In the genomic region with DNA sequence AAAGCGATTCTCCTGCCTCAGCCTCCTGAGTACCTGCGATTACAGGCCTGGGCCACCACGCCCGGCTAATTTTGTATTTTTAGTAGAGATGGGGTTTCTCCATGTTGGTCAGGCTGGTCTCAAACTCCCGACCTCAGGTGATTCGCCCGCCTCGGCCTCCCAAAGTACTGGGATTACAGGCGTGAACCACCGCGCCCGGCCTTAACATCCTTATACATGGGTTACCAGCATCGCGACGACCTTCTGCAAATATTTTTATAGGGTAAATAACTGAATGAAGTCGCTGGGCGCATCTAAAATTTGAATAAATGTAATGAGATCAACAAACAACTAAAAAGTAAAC, we compare ENCODE assay signal across 10 cellular contexts. TPM values are rescaled to one million over a fixed set of nuclear protein-coding genes. Genes with fewer than 3 reads are reported as not detected.
DNase-seq lines count a peak whose midpoint lies in the region; ATAC-seq and TF ChIP-seq lines count a peak whose summit lies in the region.
"Not testable (repeated sequence)": the region's sequence is repeated elsewhere in the genome, so short reads cannot be mapped to it uniquely, and the experiment has no call there.
"Had no signal": no experiment of that assay in that cellular context is flagged by ENCODE, and none has a peak within 500 bp of the region (broad histone marks: within the 10 kb centered on the region; RNA-seq: fewer than 3 reads in every experiment).

No MANE protein-coding gene starts in this region.

- H3K4me2 ChIP-seq in HCT116 (ENCODE audit: low read length), result peak overlapping the region; percentile 91
- H3K4me2 ChIP-seq in neural progenitor cell, result peak overlapping the region; percentile 88

- H3K4me1 ChIP-seq in HCT116 (ENCODE audit: control insufficient read depth in 1 of 2, insufficient read depth in 2 of 2, low read length in 2 of 2), result peaks cover 9 to 33% of the 10 kb centered on the region in 2 experiments; a peak in 3 of 4 replicates
- H3K4me1 ChIP-seq in effector memory CD4-positive, alpha-beta T cell (ENCODE audit: control insufficient read depth, insufficient read depth, low read length, poor library complexity, severe bottlenecking); neural progenitor cell: not testable (repeated sequence)

- H3K9me2 ChIP-seq in HCT116 (ENCODE audit: insufficient read depth), result not testable (repeated sequence)

- H3K27ac Mint-ChIP-seq in T-cell, result peak overlapping the region; percentile 84 to 86
- H3K27ac Mint-ChIP-seq in activated naive CD8-positive, alpha-beta T cell treated with anti-CD3 and anti-CD28 coated beads for 36 hours, result peak overlapping the region; percentile 89
- not testable (repeated sequence) for H3K27ac Mint-ChIP-seq in neural progenitor cell
- H3K27ac Mint-ChIP-seq in stimulated activated naive CD8-positive, alpha-beta T cell treated with anti-CD3 and anti-CD28 coated beads, Interleukin-15, Interleukin-2, amounts not matched to agents 100 ng/mL and 50 ng/mL, for 24 hours, result peak overlapping the region; percentile 88

- not testable (repeated sequence) for H3K36me3 ChIP-seq in HCT116 (ENCODE audit: control insufficient read depth in 1 of 2, insufficient read depth in 2 of 2, low read length in 2 of 2); effector memory CD4-positive, alpha-beta T cell (ENCODE audit: control insufficient read depth, insufficient read depth, low read length); kidney epithelial cell (ENCODE audit: control insufficient read depth, insufficient read depth, low read length); neural progenitor cell

- not testable (repeated sequence) for TF ChIP-seq POLR2A in HCT116 (IDR thresholded peaks at IDR 0.05; ENCODE audit: borderline replicate concordance, extremely low read depth, insufficient read depth, insufficient read length)

- 0 out of 2 replicates have a peak overlapping the region, but pooled peaks have one; percentile 4 for H3K9ac ChIP-seq in HCT116 (ENCODE audit: low read length)
- not testable (repeated sequence) for H3K9ac ChIP-seq in neural progenitor cell

- H3K4me3 ChIP-seq in HCT116 (replicated peaks in 1 of 2; ENCODE audit: low read depth in 1 of 2, low read length in 2 of 2) (peak overlapping the region in 1 of 2 experiments; percentile 65; a peak in 1 of 4 replicates), kidney epithelial cell (ENCODE audit: low read depth, low read length) (peak overlapping the region; percentile 31), neural progenitor cell (peak overlapping the region; percentile 51)
- H3K4me3 ChIP-seq in effector memory CD4-positive, alpha-beta T cell (ENCODE audit: insufficient read depth, low read depth, low read length, poor library complexity, severe bottlenecking), result peak overlapping the region; percentile 51

- not testable (repeated sequence) for H2AFZ ChIP-seq in HCT116 (ENCODE audit: low read depth, low read length, poor library complexity, severe bottlenecking); neural progenitor cell (replicated peaks)

- H3K27me3 Mint-ChIP-seq in T-cell; activated naive CD8-positive, alpha-beta T cell treated with anti-CD3 and anti-CD28 coated beads for 36 hours; neural progenitor cell (ENCODE audit: insufficient read depth, low read depth); stimulated activated naive CD8-positive, alpha-beta T cell treated with anti-CD3 and anti-CD28 coated beads, Interleukin-15, Interleukin-2, amounts not matched to agents 100 ng/mL and 50 ng/mL, for 24 hours: not testable (repeated sequence)

- not testable (repeated sequence) for DNase-seq in HCT116 (ENCODE audit: low read depth, low spot score); T-cell; activated naive CD8-positive, alpha-beta T cell treated with anti-CD3 and anti-CD28 coated beads for 36 hours; effector memory CD4-positive, alpha-beta T cell; kidney epithelial cell (ENCODE audit: low read depth); neural progenitor cell (ENCODE audit: low spot score)

- peak overlapping the region; percentile 96 for H3K27ac ChIP-seq in 22Rv1
- not testable (repeated sequence) for H3K27ac ChIP-seq in HCT116 (ENCODE audit: low read depth, low read length); neural progenitor cell
- H3K27ac ChIP-seq in effector memory CD4-positive, alpha-beta T cell (ENCODE audit: insufficient read depth, low read length, poor library complexity, severe bottlenecking), result peak overlapping the region; percentile 75

- TF ChIP-seq RAD21 in HCT116 (IDR thresholded peaks at IDR 0.05; ENCODE audit: low read depth), result not testable (repeated sequence)

- H3K4me3 Mint-ChIP-seq in T-cell (peak overlapping the region; percentile 84 to 88 (median 86)), neural progenitor cell (peak overlapping the region; percentile 78)
- H3K4me3 Mint-ChIP-seq in activated naive CD8-positive, alpha-beta T cell treated with anti-CD3 and anti-CD28 coated beads for 36 hours, result peak overlapping the region; percentile 80
- H3K4me3 Mint-ChIP-seq in stimulated activated naive CD8-positive, alpha-beta T cell treated with anti-CD3 and anti-CD28 coated beads, Interleukin-15, Interleukin-2, amounts not matched to agents 100 ng/mL and 50 ng/mL, for 24 hours, result peak overlapping the region; percentile 84

- H3F3A ChIP-seq in neural progenitor cell (ENCODE audit: low read depth), result peaks cover 14% of the 10 kb centered on the region

- not testable (repeated sequence) for H3K79me2 ChIP-seq in HCT116 (ENCODE audit: insufficient read depth, low read length); neural progenitor cell (ENCODE audit: low read depth)

- not testable (repeated sequence) for H3K27me3 ChIP-seq in HCT116 (ENCODE audit: insufficient read depth, low read length); effector memory CD4-positive, alpha-beta T cell (replicated peaks; ENCODE audit: control insufficient read depth, insufficient read depth, low read length, poor library complexity, severe bottlenecking); kidney epithelial cell (ENCODE audit: control insufficient read depth, insufficient read depth, low read length); neural progenitor cell

- H4K20me1 ChIP-seq in HCT116 (ENCODE audit: insufficient read depth); neural progenitor cell (ENCODE audit: low read depth): not testable (repeated sequence)

- RAD21 ChIA-PET in HCT116 (lab: Charles Lee; ENCODE audit: low non-redundant PET in 1 of 2, low total read pairs in 2 of 2, uncharacterized antibody in 2 of 2, unreplicated experiment in 2 of 2), result interaction anchor here (0.8 to 1.6 kb wide), 2 partner anchors 135 to 198 kb away, joined by 3 read pairs; no protein-coding TSS in a partner anchor

- H3K9me3 ChIP-seq in HCT116 (ENCODE audit: control insufficient read depth in 1 of 2, insufficient read depth in 1 of 2, low read depth in 1 of 2, low read length in 2 of 2); effector memory CD4-positive, alpha-beta T cell (ENCODE audit: control insufficient read depth, low read length); neural progenitor cell (ENCODE audit: low read depth): not testable (repeated sequence)

- intact Hi-C loops in HCT116 (cut with micrococcal nuclease), result loop anchor here (5.0 kb wide), 1 partner anchor 691 kb away; no protein-coding TSS in a partner anchor

- CTCF ChIA-PET in HCT116 (lab: Charles Lee) (interaction anchor here (0.9 to 2.0 kb wide), 5 partner anchors 9 to 202 kb away, joined by 3 to 9 read pairs (median 4); no protein-coding TSS in a partner anchor), T-cell (lab: Charles Lee) (interaction anchor here (0.5 to 5.6 kb wide), 22 partner anchors 10 to 295 kb away, joined by 3 to 32 read pairs (median 4); partner anchors contain the start of genes ARSK (in 1 of the 2), RHOBTB3 (in 1 of the 2) and SKIC3 (in 1 of the 2))

- not testable (repeated sequence) for TF ChIP-seq CTCF in 22Rv1 (IDR thresholded peaks at IDR 0.05); kidney epithelial cell (IDR thresholded peaks at IDR 0.05; ENCODE audit: insufficient read depth, low read length, poor library complexity, severe bottlenecking); neural progenitor cell (IDR thresholded peaks at IDR 0.05)
- 0 out of 6 replicates have a peak, but pooled peaks of 1 of the 3 experiments have one; percentile 9 for TF ChIP-seq CTCF in HCT116 (IDR thresholded peaks at IDR 0.05 in 2 of 3, conservative IDR thresholded peaks at IDR 0.05 in 1 of 3; ENCODE audit: borderline replicate concordance in 1 of 3, insufficient read depth in 1 of 3, low read depth in 2 of 3, low read length in 2 of 3)

- not testable (repeated sequence) for H3K36me3 Mint-ChIP-seq in T-cell; activated naive CD8-positive, alpha-beta T cell treated with anti-CD3 and anti-CD28 coated beads for 36 hours; neural progenitor cell; stimulated activated naive CD8-positive, alpha-beta T cell treated with anti-CD3 and anti-CD28 coated beads, Interleukin-15, Interleukin-2, amounts not matched to agents 100 ng/mL and 50 ng/mL, for 24 hours (ENCODE audit: low read depth)

- H3K9me3 Mint-ChIP-seq in T-cell; activated naive CD8-positive, alpha-beta T cell treated with anti-CD3 and anti-CD28 coated beads for 36 hours; neural progenitor cell; stimulated activated naive CD8-positive, alpha-beta T cell treated with anti-CD3 and anti-CD28 coated beads, Interleukin-15, Interleukin-2, amounts not matched to agents 100 ng/mL and 50 ng/mL, for 24 hours: not testable (repeated sequence)

- not testable (repeated sequence) for ATAC-seq in HCT116; T-cell (replicated peaks in 1 of 4)

- POLR2A ChIA-PET in HCT116 (lab: Charles Lee) (interaction anchor here (0.6 to 1.5 kb wide), 10 partner anchors 12 to 597 kb away, joined by 3 to 10 read pairs (median 3); partner anchors contain the start of genes GLRX and RHOBTB3), T-cell (lab: Charles Lee) (interaction anchor here (0.5 to 1.4 kb wide), 4 partner anchors 14 to 92 kb away, joined by 3 to 6 read pairs (median 4); partner anchors contain the start of genes ARSK (in 1 of the 2) and SKIC3 (in 1 of the 2))

- H3K4me1 Mint-ChIP-seq in T-cell, result peaks cover 31 to 43% (median 40%) of the 10 kb centered on the region in 3 donors
- peaks cover 31% of the 10 kb centered on the region for H3K4me1 Mint-ChIP-seq in activated naive CD8-positive, alpha-beta T cell treated with anti-CD3 and anti-CD28 coated beads for 36 hours
- not testable (repeated sequence) for H3K4me1 Mint-ChIP-seq in neural progenitor cell
- peaks cover 41% of the 10 kb centered on the region for H3K4me1 Mint-ChIP-seq in stimulated activated naive CD8-positive, alpha-beta T cell treated with anti-CD3 and anti-CD28 coated beads, Interleukin-15, Interleukin-2, amounts not matched to agents 100 ng/mL and 50 ng/mL, for 24 hours (ENCODE audit: low read depth)

- BruUV-seq in HCT116 (replicated peaks; lab: Mats Ljungman, UMichigan), result not testable (repeated sequence)

RNA-seq across cellular contexts. Expression of gene RFESD, which starts 0.4 kb away (rescaled TPM):
- total RNA-seq in HCT116 (2021; ENCODE audit: unreplicated experiment) (4.1 TPM), T-cell (1 to 10 TPM; 4.2 to 8.3 (median 5.6) TPM), kidney epithelial cell (0.21 and 0.41 TPM in 2 replicates), neural progenitor cell (ENCODE audit: low replicate concordance) (3.6 and 4.4 TPM in 2 replicates)
- polyA plus RNA-seq in HCT116 (2012), result 1.5 and 3.4 TPM in 2 replicates
- total RNA-seq in activated naive CD8-positive, alpha-beta T cell treated with anti-CD3 and anti-CD28 coated beads for 36 hours, result 1 to 10 TPM; 6.1 to 6.2 TPM

RNA-seq across cellular contexts. Expression of gene GPR150, which starts 26.3 kb away (rescaled TPM):
- not detected for total RNA-seq in HCT116 (2021; ENCODE audit: unreplicated experiment)
- polyA plus RNA-seq in HCT116 (2012), result not detected in 2 replicates
- 1 to 10 TPM; 1.2 to 2.2 (median 1.6) TPM for total RNA-seq in T-cell
- under 1 TPM; 0.34 to 0.52 TPM for total RNA-seq in activated naive CD8-positive, alpha-beta T cell treated with anti-CD3 and anti-CD28 coated beads for 36 hours
- total RNA-seq in kidney epithelial cell, result 0.25 TPM in 1 of 2 replicates, not detected in the other
- total RNA-seq in neural progenitor cell (ENCODE audit: low replicate concordance), result 0.12 TPM in 1 of 2 replicates, not detected in the other
- total RNA-seq: cerebellum had no signal

RNA-seq across cellular contexts. Expression of gene SPATA9, which starts 36.6 kb away (rescaled TPM):
- total RNA-seq in HCT116 (2021; ENCODE audit: unreplicated experiment) (not detected), T-cell (not detected), kidney epithelial cell (not detected in 2 replicates), neural progenitor cell (ENCODE audit: low replicate concordance) (not detected in 2 replicates)
- 0.04 and 0.22 TPM in 2 replicates for polyA plus RNA-seq in HCT116 (2012)
- not detected for total RNA-seq in activated naive CD8-positive, alpha-beta T cell treated with anti-CD3 and anti-CD28 coated beads for 36 hours
- total RNA-seq: lung microvascular endothelial cell had no signal
